ENCODE assay signal across 8 cellular contexts in genomic region chr6:152309648-152310047, GRCh38.
DNase-seq lines count a peak whose midpoint lies in the region; ATAC-seq and TF ChIP-seq lines count a peak whose summit lies in the region.

No MANE protein-coding gene starts in this region.

- H3K36me3 Mint-ChIP-seq in activated T-helper 2 cell treated with anti-CD3 and anti-CD28 coated beads, Interferon-gamma antibody, Interleukin-2, Interleukin-4, amounts not matched to agents 10 μg/mL and 5 μg/mL and 100 μg/mL, durations not matched to agents 14 hours and 24 hours and 36 hours (ENCODE audit: low read depth), result no peaks in the 10 kb centered on the region

- DNase-seq in NCI-H226, result peak; percentile 84
- DNase-seq in activated T-helper 2 cell treated with anti-CD3 and anti-CD28 coated beads, Interferon-gamma antibody, Interleukin-2, Interleukin-4, amounts not matched to agents 10 μg/mL and 5 μg/mL and 100 μg/mL, durations not matched to agents 14 hours and 24 hours and 36 hours (ENCODE audit: low spot score), result peak; percentile 33
- DNase-seq in stimulated activated CD4-positive, alpha-beta T cell treated with anti-CD3 and anti-CD28 coated beads, Interleukin-1b, Interleukin-23, amount 100 ng/mL, for 4 hours (ENCODE audit: low read depth in 2 of 2), result peak; percentile 22 to 42
- no peak for DNase-seq in NK-92 (lab: John Stamatoyannopoulos, UW; ENCODE audit: unreplicated experiment)
- DNase-seq in ecto neural progenitor cell (ENCODE audit: low spot score), result no peak
- no peak for DNase-seq in dermis blood vessel endothelial cell
- no peak for DNase-seq in NOMO-1 treated with dmso at 0.1 percent for 144 hours (lab: John Stamatoyannopoulos, UW; ENCODE audit: unreplicated experiment)

- ATAC-seq in GM18505 (IDR thresholded peaks at IDR 0.05; ENCODE audit: unreplicated experiment), result peak; percentile 79

- H3K27ac Mint-ChIP-seq in activated T-helper 2 cell treated with anti-CD3 and anti-CD28 coated beads, Interferon-gamma antibody, Interleukin-2, Interleukin-4, amounts not matched to agents 10 μg/mL and 5 μg/mL and 100 μg/mL, durations not matched to agents 14 hours and 24 hours and 36 hours, result no peak overlapping the region

- no peak overlapping the region for H3K4me3 Mint-ChIP-seq in activated T-helper 2 cell treated with anti-CD3 and anti-CD28 coated beads, Interferon-gamma antibody, Interleukin-2, Interleukin-4, amounts not matched to agents 10 μg/mL and 5 μg/mL and 100 μg/mL, durations not matched to agents 14 hours and 24 hours and 36 hours (ENCODE audit: low read depth)

- no peaks in the 10 kb centered on the region for H3K9me3 Mint-ChIP-seq in activated T-helper 2 cell treated with anti-CD3 and anti-CD28 coated beads, Interferon-gamma antibody, Interleukin-2, Interleukin-4, amounts not matched to agents 10 μg/mL and 5 μg/mL and 100 μg/mL, durations not matched to agents 14 hours and 24 hours and 36 hours

- peaks cover 3% of the 10 kb centered on the region for H3K27me3 Mint-ChIP-seq in activated T-helper 2 cell treated with anti-CD3 and anti-CD28 coated beads, Interferon-gamma antibody, Interleukin-2, Interleukin-4, amounts not matched to agents 10 μg/mL and 5 μg/mL and 100 μg/mL, durations not matched to agents 14 hours and 24 hours and 36 hours (ENCODE audit: low read depth)

- H3K4me1 Mint-ChIP-seq in activated T-helper 2 cell treated with anti-CD3 and anti-CD28 coated beads, Interferon-gamma antibody, Interleukin-2, Interleukin-4, amounts not matched to agents 10 μg/mL and 5 μg/mL and 100 μg/mL, durations not matched to agents 14 hours and 24 hours and 36 hours (ENCODE audit: low read depth), result peaks cover 16% of the 10 kb centered on the region

- no peak for TF ChIP-seq POLR2A in GM18505 (IDR thresholded peaks at IDR 0.05; ENCODE audit: borderline replicate concordance, extremely low read depth, insufficient read depth, insufficient read length)

- intact Hi-C loops in activated T-helper 2 cell treated with anti-CD3 and anti-CD28 coated beads, Interferon-gamma antibody, Interleukin-2, Interleukin-4, amounts not matched to agents 10 μg/mL and 5 μg/mL and 100 μg/mL, durations not matched to agents 14 hours and 24 hours and 36 hours (cut with micrococcal nuclease), result loop anchor here (10.0 kb wide), 1 partner anchor 915 kb away; the partner anchor contains the start of gene ZBTB2

Comparison
In these comparisons a context has a peak if more than half of its experiments do, and no peak if none do; other contexts are left out.
1. DNase-seq: peak in NCI-H226 (single experiment), activated T-helper 2 cell treated with anti-CD3 and anti-CD28 coated beads, Interferon-gamma antibody, Interleukin-2, Interleukin-4, amounts not matched to agents 10 μg/mL and 5 μg/mL and 100 μg/mL, durations not matched to agents 14 hours and 24 hours and 36 hours (single experiment) and stimulated activated CD4-positive, alpha-beta T cell treated with anti-CD3 and anti-CD28 coated beads, Interleukin-1b, Interleukin-23, amount 100 ng/mL, for 4 hours (2 of 2); none in NK-92 (single experiment), ecto neural progenitor cell (single experiment), dermis blood vessel endothelial cell (single experiment) and NOMO-1 treated with dmso at 0.1 percent for 144 hours (single experiment).